In genomic region chr1:164786980-164787833, GRCh38 we compare ENCODE assay signal across 8 cellular contexts.
A peak's percentile ranks its signal among the peaks of the same experiment; 100 is the strongest.
DNase-seq lines count a peak whose midpoint lies in the region; ATAC-seq, FAIRE-seq and TF ChIP-seq lines count a peak whose summit lies in the region.

No MANE protein-coding gene starts in this region.

- ATAC-seq in GM18517 (IDR thresholded peaks at IDR 0.05; ENCODE audit: unreplicated experiment) (peak; percentile 91), HG03025 (IDR thresholded peaks at IDR 0.05; ENCODE audit: low FRiP score, unreplicated experiment) (peak; percentile 97)

- POLR2A ChIA-PET in A673 (lab: Charles Lee; ENCODE audit: low non-redundant PET), result no interaction called here

- BruUV-seq in A673 (replicated peaks; lab: Mats Ljungman, UMichigan), result no TSS peak

- H3K9me3 ChIP-seq in A673 (ENCODE audit: low read depth, low read length, poor library complexity, severe bottlenecking) (no peaks in the 10 kb centered on the region), spleen (no peaks in the 10 kb centered on the region)

- in situ Hi-C loops in brain microvascular endothelial cell (cut with HindIII; ENCODE audit: low pct_ligation_motif_present, low sequenced_read_pairs), result loop anchor here (25.0 kb wide), 1 partner anchor 150 kb away; no protein-coding TSS in a partner anchor

- peak; percentile 93 for TF ChIP-seq CTCF in A673 (conservative IDR thresholded peaks at IDR 0.05; ENCODE audit: low read depth, low read length)
- TF ChIP-seq CTCF in brain microvascular endothelial cell (IDR thresholded peaks at IDR 0.05; ENCODE audit: low read depth, low read length, missing control alignments), result peak; percentile 93
- peak; percentile 62 to 91 (median 87) for TF ChIP-seq CTCF in spleen (IDR thresholded peaks at IDR 0.05 in 8 of 11, conservative IDR thresholded peaks at IDR 0.05 in 3 of 11)

- H3K27ac ChIP-seq in A673 (ENCODE audit: low read depth, low read length, poor library complexity, severe bottlenecking) (no peak overlapping the region), brain microvascular endothelial cell (peak overlapping the region; percentile 19), spleen (no peak overlapping the region)

- H3K36me3 ChIP-seq in A673 (ENCODE audit: insufficient read depth, low read length, poor library complexity, severe bottlenecking), result no peaks in the 10 kb centered on the region
- H3K36me3 ChIP-seq in brain microvascular endothelial cell (replicated peaks), result no peaks in the 10 kb centered on the region
- H3K36me3 ChIP-seq in spleen, result no peaks in the 10 kb centered on the region

- TF ChIP-seq POLR2A in spleen (IDR thresholded peaks at IDR 0.05), result no peak

- DNase-seq in A673 (ENCODE audit: low spot score), result peak; percentile 89
- peak; percentile 55 for DNase-seq in NCI-H2029 treated with DMSO at 0.1 percent for 48 hours (lab: John Stamatoyannopoulos, UW)
- peak; percentile 80 for DNase-seq in brain microvascular endothelial cell
- DNase-seq in iPS-NIHi11 (ENCODE audit: low spot score), result peak; percentile 87
- peak; percentile 87 for DNase-seq in spleen

- no peak overlapping the region for H3K4me3 ChIP-seq in A673 (ENCODE audit: low read depth, low read length, poor library complexity, severe bottlenecking)
- H3K4me3 ChIP-seq in brain microvascular endothelial cell (ENCODE audit: low read depth, low read length), result no peak overlapping the region
- no peak overlapping the region for H3K4me3 ChIP-seq in spleen

- no peaks in the 10 kb centered on the region for H3K27me3 ChIP-seq in A673 (replicated peaks; ENCODE audit: insufficient read depth, low read depth, low read length, poor library complexity)
- H3K27me3 ChIP-seq in brain microvascular endothelial cell (replicated peaks), result no peaks in the 10 kb centered on the region
- H3K27me3 ChIP-seq in spleen (replicated peaks in 1 of 7), result peaks cover 0 to 8% (median 0%) of the 10 kb centered on the region in 7 donors

- FAIRE-seq in TTC549 (lab: Jason Lieb, UNC), result peak; percentile 70

- 23 to 27% (median 24%) methylated on average over 10 of the region's 10 CpGs for WGBS in spleen, 5 donors

- CTCF ChIA-PET in A673 (lab: Charles Lee), result interaction anchor here (0.6 to 0.7 kb wide), 4 partner anchors 183 to 1428 kb away, joined by 3 to 7 read pairs (median 4); no protein-coding TSS in a partner anchor

- H3K4me1 ChIP-seq in A673 (ENCODE audit: insufficient read depth, low read length, poor library complexity, severe bottlenecking), result peaks cover 29% of the 10 kb centered on the region
- peaks cover 0 to 29% (median 21%) of the 10 kb centered on the region in 6 donors for H3K4me1 ChIP-seq in spleen

- intact Hi-C loops in A673 (cut with micrococcal nuclease; ENCODE audit: unreplicated experiment) (loop anchor here (2.0 to 10.0 kb wide), 8 partner anchors 230 to 1425 kb away; partner anchors contain the start of gene PBX1), spleen (cut with DNase I; ENCODE audit: low total_unique reads) (loop anchor here (10.0 kb wide), 1 partner anchor 1372 kb away; no protein-coding TSS in a partner anchor)
